In genomic region chr9:117412006-117412715, GRCh38 we compare ENCODE assay signal across 12 cellular contexts. TPM values are rescaled to one million over a fixed set of nuclear protein-coding genes. Genes with fewer than 3 reads are reported as not detected.
DNase-seq lines count a peak whose midpoint lies in the region; ATAC-seq and TF ChIP-seq lines count a peak whose summit lies in the region.
"Had no signal": no experiment of that assay in that cellular context is flagged by ENCODE, and none has a peak within 500 bp of the region (broad histone marks: within the 10 kb centered on the region; RNA-seq: fewer than 3 reads in every experiment).

No MANE protein-coding gene starts in this region.

- H3K9me3 ChIP-seq in DOHH2 (ENCODE audit: control insufficient read depth, insufficient read depth, low read length): no peaks in the 10 kb centered on the region
- no peaks in the 10 kb centered on the region for H3K9me3 ChIP-seq in WERI-Rb-1 (ENCODE audit: severe bottlenecking)
- H3K9me3 ChIP-seq in GM23248 (ENCODE audit: low read depth): no peaks in the 10 kb centered on the region
- H3K9me3 ChIP-seq: testis had no signal

- TF ChIP-seq CTCF in DOHH2 (IDR thresholded peaks at IDR 0.05; ENCODE audit: low read depth, low read length, poor library complexity, severe bottlenecking) (no peak), WERI-Rb-1 (IDR thresholded peaks at IDR 0.05; ENCODE audit: low read depth, low read length) (0 out of 2 replicates have a peak, but pooled peaks have one; percentile 5), neural crest cell (conservative IDR thresholded peaks at IDR 0.05) (no peak)

- no peak overlapping the region for H3K27ac ChIP-seq in DOHH2 (ENCODE audit: low read depth, low read length)
- peak overlapping the region; percentile 43 for H3K27ac ChIP-seq in WERI-Rb-1
- H3K27ac ChIP-seq in GM23248: no peak overlapping the region
- H3K27ac ChIP-seq: testis had no signal

- H3K4me3 ChIP-seq in DOHH2 (ENCODE audit: low read length): peak overlapping the region; percentile 91
- H3K4me3 ChIP-seq in WERI-Rb-1 (ENCODE audit: low read depth, low read length): peak overlapping the region; percentile 93
- no peak overlapping the region for H3K4me3 ChIP-seq in GM23248

- H3K9me2 ChIP-seq in DOHH2 (replicated peaks; ENCODE audit: control insufficient read depth, low read length) (no peaks in the 10 kb centered on the region), GM23248 (ENCODE audit: insufficient read depth) (no peaks in the 10 kb centered on the region)

- H3K4me1 Mint-ChIP-seq in neural crest cell: peaks cover 16% of the 10 kb centered on the region
- H3K4me1 Mint-ChIP-seq in activated CD4-positive, alpha-beta T cell treated with anti-CD3 and anti-CD28 coated beads, Interleukin-2, amount 10 ng/mL, durations not matched to agents 24 days and 14 days: no peaks in the 10 kb centered on the region

- no peaks in the 10 kb centered on the region for H3K36me3 Mint-ChIP-seq in neural crest cell (ENCODE audit: low read depth)
- no peaks in the 10 kb centered on the region for H3K36me3 Mint-ChIP-seq in activated CD4-positive, alpha-beta T cell treated with anti-CD3 and anti-CD28 coated beads, Interleukin-2, amount 10 ng/mL, durations not matched to agents 24 days and 14 days (ENCODE audit: low read depth)
- H3K36me3 Mint-ChIP-seq: CD4-positive, CD25-positive, alpha-beta regulatory T cell; naive B cell had no signal

- H3K4me3 Mint-ChIP-seq in neural crest cell: peak overlapping the region; percentile 85
- no peak overlapping the region for H3K4me3 Mint-ChIP-seq in activated CD4-positive, alpha-beta T cell treated with anti-CD3 and anti-CD28 coated beads, Interleukin-2, amount 10 ng/mL, durations not matched to agents 24 days and 14 days
- H3K4me3 Mint-ChIP-seq: CD4-positive, CD25-positive, alpha-beta regulatory T cell had no signal

- H4K20me1 ChIP-seq in DOHH2 (ENCODE audit: control insufficient read depth, insufficient read depth, low read depth, low read length) (no peaks in the 10 kb centered on the region; the same call in 1 of the 2 replicates), GM23248 (ENCODE audit: insufficient read depth) (no peaks in the 10 kb centered on the region)

- H3K4me2 ChIP-seq in DOHH2 (ENCODE audit: low read length) (peak overlapping the region; percentile 92), GM23248 (ENCODE audit: unreplicated experiment) (no peak overlapping the region)

- H3K27me3 ChIP-seq in DOHH2 (ENCODE audit: control insufficient read depth, low read length) (no peaks in the 10 kb centered on the region), WERI-Rb-1 (ENCODE audit: insufficient read depth, low read depth, severe bottlenecking) (no peaks in the 10 kb centered on the region), GM23248 (replicated peaks; ENCODE audit: insufficient read depth) (peaks cover 42% of the 10 kb centered on the region)
- H3K27me3 ChIP-seq: testis had no signal

- peaks cover 73% of the 10 kb centered on the region for H3K27me3 Mint-ChIP-seq in neural crest cell (ENCODE audit: low read depth)
- peaks cover 31% of the 10 kb centered on the region for H3K27me3 Mint-ChIP-seq in activated CD4-positive, alpha-beta T cell treated with anti-CD3 and anti-CD28 coated beads, Interleukin-2, amount 10 ng/mL, durations not matched to agents 24 days and 14 days

- no peak for ATAC-seq in GM21825 (IDR thresholded peaks at IDR 0.05; ENCODE audit: unreplicated experiment)

- 36 to 37% methylated on average over 17 of the region's 17 CpGs for WGBS in GM23248 (ENCODE audit: low coverage in 1 of 2, low lambda C conversion rate in 2 of 2, missing lambda C conversion rate in 2 of 2), 2 experiments

- no peaks in the 10 kb centered on the region for H3K9me3 Mint-ChIP-seq in neural crest cell
- no peaks in the 10 kb centered on the region for H3K9me3 Mint-ChIP-seq in activated CD4-positive, alpha-beta T cell treated with anti-CD3 and anti-CD28 coated beads, Interleukin-2, amount 10 ng/mL, durations not matched to agents 24 days and 14 days

- H3K36me3 ChIP-seq in DOHH2 (ENCODE audit: control insufficient read depth, low read length): peaks cover 53% of the 10 kb centered on the region
- H3K36me3 ChIP-seq in WERI-Rb-1: peaks cover 26% of the 10 kb centered on the region
- no peaks in the 10 kb centered on the region for H3K36me3 ChIP-seq in GM23248 (ENCODE audit: low read depth)

- H3K79me2 ChIP-seq in DOHH2 (ENCODE audit: control insufficient read depth, low read length) (peaks cover 70% of the 10 kb centered on the region), GM23248 (ENCODE audit: insufficient read depth) (no peaks in the 10 kb centered on the region)

- H3F3A ChIP-seq in DOHH2 (ENCODE audit: control insufficient read depth, insufficient read depth): peaks cover 8% of the 10 kb centered on the region
- no peaks in the 10 kb centered on the region for H3F3A ChIP-seq in GM23248 (ENCODE audit: insufficient read depth)

- in situ Hi-C loops in GM23248 (cut with MboI): no loop called here

- H3K4me1 ChIP-seq in DOHH2 (ENCODE audit: control insufficient read depth, low read length) (peaks cover 71% of the 10 kb centered on the region), GM23248 (ENCODE audit: insufficient read depth) (no peaks in the 10 kb centered on the region)

- DNase-seq in NCI-H1092 treated with DMSO at 0.1 percent for 48 hours (lab: John Stamatoyannopoulos, UW) (peak; percentile 55), WERI-Rb-1 (peak; percentile 82), neural crest cell (ENCODE audit: low read depth, low spot score) (no peak), GM23248 (no peak)
- no peak for DNase-seq in activated CD4-positive, alpha-beta T cell treated with anti-CD3 and anti-CD28 coated beads, Interleukin-2, amount 10 ng/mL, durations not matched to agents 24 days and 14 days
- DNase-seq in stimulated activated CD4-positive, alpha-beta T cell treated with anti-CD3 and anti-CD28 coated beads, Interleukin-4, amount 100 ng/mL, for 24 hours: no peak
- DNase-seq: activated CD4-positive, CD25-positive, alpha-beta regulatory T cell; CD4-positive, CD25-positive, alpha-beta regulatory T cell; naive B cell had no signal

- no peak overlapping the region for H3K9ac ChIP-seq in GM23248

- H3K27ac Mint-ChIP-seq in neural crest cell (ENCODE audit: unreplicated experiment): no peak overlapping the region
- H3K27ac Mint-ChIP-seq in activated CD4-positive, alpha-beta T cell treated with anti-CD3 and anti-CD28 coated beads, Interleukin-2, amount 10 ng/mL, durations not matched to agents 24 days and 14 days: no peak overlapping the region
- H3K27ac Mint-ChIP-seq: CD4-positive, CD25-positive, alpha-beta regulatory T cell had no signal

- H2AFZ ChIP-seq in GM23248: no peak overlapping the region

- intact Hi-C loops in activated CD4-positive, alpha-beta T cell treated with anti-CD3 and anti-CD28 coated beads, Interleukin-2, amount 10 ng/mL, durations not matched to agents 24 days and 14 days (cut with micrococcal nuclease): no loop called here

RNA-seq across cellular contexts. Expression of gene ASTN2, which starts 2.7 kb away (rescaled TPM):
- 5.9 and 7.3 TPM in 2 replicates for total RNA-seq in neural crest cell
- 2.8 and 3.1 TPM in 2 replicates for total RNA-seq in activated CD4-positive, alpha-beta T cell treated with anti-CD3 and anti-CD28 coated beads, Interleukin-2, amount 10 ng/mL, durations not matched to agents 24 days and 14 days
- 3.8 and 7.5 TPM in 2 replicates for total RNA-seq in GM23248 (2014; rRNA removed; shearing (Covaris generic))
- 5.8 TPM in 2 replicates for polyA plus RNA-seq in GM23248 (2016; fragmentation: Nextera tagmentation; extraction: Ambion mirVana)

Comparison
In these comparisons a context has a peak if more than half of its experiments do, and no peak if none do; other contexts are left out.
1. DNase-seq: peak in NCI-H1092 treated with DMSO at 0.1 percent for 48 hours (single experiment) and WERI-Rb-1 (single experiment); none in neural crest cell (single experiment), activated CD4-positive, alpha-beta T cell treated with anti-CD3 and anti-CD28 coated beads, Interleukin-2, amount 10 ng/mL, durations not matched to agents 24 days and 14 days (single experiment), stimulated activated CD4-positive, alpha-beta T cell treated with anti-CD3 and anti-CD28 coated beads, Interleukin-4, amount 100 ng/mL, for 24 hours (single experiment) and GM23248 (single experiment).